Comparison of ENCODE assay signal across 9 cellular contexts in genomic region chr7:91267558-91267955, GRCh38. TPM values are rescaled to one million over a fixed set of nuclear protein-coding genes. Genes with fewer than 3 reads are reported as not detected.
DNase-seq lines count a peak whose midpoint lies in the region; ATAC-seq and TF ChIP-seq lines count a peak whose summit lies in the region.
"Had no signal": no experiment of that assay in that cellular context is flagged by ENCODE, and none has a peak within 500 bp of the region (broad histone marks: within the 10 kb centered on the region; RNA-seq: fewer than 3 reads in every experiment).

No MANE protein-coding gene starts in this region.

- H3K4me3 ChIP-seq in DND-41 (ENCODE audit: low read depth in 1 of 2, low read length in 2 of 2) (no peak overlapping the region), MM.1S (ENCODE audit: low read length) (no peak overlapping the region)

- intact Hi-C loops in activated T-helper 1 cell treated with anti-CD3 and anti-CD28 coated beads, Interleukin-12 subunit alpha, Interleukin-12 subunit beta, Interleukin-2, Interleukin-4 antibody, amounts not matched to agents 30 ng/mL and 10 ng/mL and 1 ng/mL, durations not matched to agents 14 hours and 24 hours and 36 hours (cut with micrococcal nuclease) = no loop called here

- no peak overlapping the region for H3K27ac ChIP-seq in DND-41 (ENCODE audit: low read length)
- no peak overlapping the region for H3K27ac ChIP-seq in MM.1S (ENCODE audit: low read length)

- peaks cover 26% of the 10 kb centered on the region for H3K27me3 Mint-ChIP-seq in activated T-helper 1 cell treated with anti-CD3 and anti-CD28 coated beads, Interleukin-12 subunit alpha, Interleukin-12 subunit beta, Interleukin-2, Interleukin-4 antibody, amounts not matched to agents 30 ng/mL and 10 ng/mL and 1 ng/mL, durations not matched to agents 14 hours and 24 hours and 36 hours (ENCODE audit: insufficient read depth)

- peak overlapping the region; percentile 4 for H3K4me3 Mint-ChIP-seq in activated T-helper 1 cell treated with anti-CD3 and anti-CD28 coated beads, Interleukin-12 subunit alpha, Interleukin-12 subunit beta, Interleukin-2, Interleukin-4 antibody, amounts not matched to agents 30 ng/mL and 10 ng/mL and 1 ng/mL, durations not matched to agents 14 hours and 24 hours and 36 hours

- no peaks in the 10 kb centered on the region for H3K9me3 Mint-ChIP-seq in activated T-helper 1 cell treated with anti-CD3 and anti-CD28 coated beads, Interleukin-12 subunit alpha, Interleukin-12 subunit beta, Interleukin-2, Interleukin-4 antibody, amounts not matched to agents 30 ng/mL and 10 ng/mL and 1 ng/mL, durations not matched to agents 14 hours and 24 hours and 36 hours

- H3K4me1 ChIP-seq in DND-41 (ENCODE audit: insufficient read depth, low read length) = peaks cover 42% of the 10 kb centered on the region
- H3K4me1 ChIP-seq in MM.1S (ENCODE audit: low read length) = peaks cover 6% of the 10 kb centered on the region; the same call in 1 of the 2 replicates

- H3K4me1 Mint-ChIP-seq in activated T-helper 1 cell treated with anti-CD3 and anti-CD28 coated beads, Interleukin-12 subunit alpha, Interleukin-12 subunit beta, Interleukin-2, Interleukin-4 antibody, amounts not matched to agents 30 ng/mL and 10 ng/mL and 1 ng/mL, durations not matched to agents 14 hours and 24 hours and 36 hours (ENCODE audit: low read depth) = no peaks in the 10 kb centered on the region

- no peaks in the 10 kb centered on the region for H3K36me3 Mint-ChIP-seq in activated T-helper 1 cell treated with anti-CD3 and anti-CD28 coated beads, Interleukin-12 subunit alpha, Interleukin-12 subunit beta, Interleukin-2, Interleukin-4 antibody, amounts not matched to agents 30 ng/mL and 10 ng/mL and 1 ng/mL, durations not matched to agents 14 hours and 24 hours and 36 hours (ENCODE audit: low read depth)

- H3K79me2 ChIP-seq in DND-41 (ENCODE audit: insufficient read depth, low read length) (no peaks in the 10 kb centered on the region), MM.1S (ENCODE audit: low read length) (no peaks in the 10 kb centered on the region)

- no peak for ATAC-seq in DND-41 (ENCODE audit: insufficient read depth, low read depth)
- no peak for ATAC-seq in HG02973 (IDR thresholded peaks at IDR 0.05; ENCODE audit: unreplicated experiment)
- no peak for ATAC-seq in GM19452 (IDR thresholded peaks at IDR 0.05; ENCODE audit: unreplicated experiment)
- no peak for ATAC-seq in HG02610 (IDR thresholded peaks at IDR 0.05; ENCODE audit: unreplicated experiment)

- TF ChIP-seq CTCF in DND-41 (IDR thresholded peaks at IDR 0.05; ENCODE audit: borderline replicate concordance, extremely low read depth, low read length, poor library complexity, severe bottlenecking) (no peak), MM.1S (IDR thresholded peaks at IDR 0.05; ENCODE audit: low read length) (no peak)

- peak overlapping the region; percentile 73 for H3K4me2 ChIP-seq in DND-41 (ENCODE audit: insufficient read depth, low read length)
- no peak overlapping the region for H3K4me2 ChIP-seq in MM.1S (ENCODE audit: low read depth, low read length)

- H3K9me2 ChIP-seq in MM.1S (replicated peaks; ENCODE audit: insufficient read depth, low read length) = no peaks in the 10 kb centered on the region

- no peak overlapping the region for H3K27ac Mint-ChIP-seq in activated T-helper 1 cell treated with anti-CD3 and anti-CD28 coated beads, Interleukin-12 subunit alpha, Interleukin-12 subunit beta, Interleukin-2, Interleukin-4 antibody, amounts not matched to agents 30 ng/mL and 10 ng/mL and 1 ng/mL, durations not matched to agents 14 hours and 24 hours and 36 hours

- H4K20me1 ChIP-seq in DND-41 (ENCODE audit: insufficient read depth, low read length) = peaks cover 13% of the 10 kb centered on the region
- no peaks in the 10 kb centered on the region for H4K20me1 ChIP-seq in MM.1S (ENCODE audit: insufficient read depth, low read length)

- peaks cover 16% of the 10 kb centered on the region for H3K27me3 ChIP-seq in DND-41 (ENCODE audit: insufficient read depth, low read length, poor library complexity)
- H3K27me3 ChIP-seq in MM.1S (replicated peaks; ENCODE audit: insufficient read depth, low read length) = peaks cover 6% of the 10 kb centered on the region; the same call in 1 of the 2 replicates

- no peaks in the 10 kb centered on the region for H3K9me3 ChIP-seq in DND-41 (ENCODE audit: insufficient read depth, low read length, severe bottlenecking)
- H3K9me3 ChIP-seq in MM.1S (replicated peaks; ENCODE audit: insufficient read depth, low read length) = no peaks in the 10 kb centered on the region

- H3F3A ChIP-seq in MM.1S (ENCODE audit: insufficient read depth, low read length) = no peaks in the 10 kb centered on the region

- DNase-seq in DND-41 (no peak), hepatic stellate cell (ENCODE audit: low spot score) (peak; percentile 53), retina (peak; percentile 25), MM.1S (no peak)
- DNase-seq in activated T-helper 1 cell treated with anti-CD3 and anti-CD28 coated beads, Interleukin-12 subunit alpha, Interleukin-12 subunit beta, Interleukin-2, Interleukin-4 antibody, amounts not matched to agents 30 ng/mL and 10 ng/mL and 1 ng/mL, durations not matched to agents 14 hours and 24 hours and 36 hours (ENCODE audit: low spot score) = no peak
- DNase-seq: stimulated activated CD4-positive, alpha-beta T cell treated with anti-CD3 and anti-CD28 coated beads, Interleukin-4, amount 100 ng/mL, for 24 hours had no signal

- H3K36me3 ChIP-seq in DND-41 (ENCODE audit: insufficient read depth, low read length) (no peaks in the 10 kb centered on the region; the same call in 1 of the 2 replicates), MM.1S (replicated peaks; ENCODE audit: insufficient read depth, low read length) (no peaks in the 10 kb centered on the region)

- H2AFZ ChIP-seq in DND-41 (ENCODE audit: low read depth, low read length) = no peak overlapping the region
- no peak overlapping the region for H2AFZ ChIP-seq in MM.1S (ENCODE audit: low read length)

- H3K9ac ChIP-seq in DND-41 (ENCODE audit: low read depth, low read length) (no peak overlapping the region), MM.1S (ENCODE audit: low read length) (no peak overlapping the region)

RNA-seq across cellular contexts. Expression of gene FZD1, which starts 3.3 kb away (rescaled TPM):
- 0.70 and 0.86 TPM in 2 replicates for total RNA-seq in activated T-helper 1 cell treated with anti-CD3 and anti-CD28 coated beads, Interleukin-12 subunit alpha, Interleukin-12 subunit beta, Interleukin-2, Interleukin-4 antibody, amounts not matched to agents 30 ng/mL and 10 ng/mL and 1 ng/mL, durations not matched to agents 14 hours and 24 hours and 36 hours

Comparison
In these comparisons a context has a peak if more than half of its experiments do, and no peak if none do; other contexts are left out.
1. DNase-seq: peak in hepatic stellate cell (single experiment) and retina (single experiment); none in DND-41 (single experiment), activated T-helper 1 cell treated with anti-CD3 and anti-CD28 coated beads, Interleukin-12 subunit alpha, Interleukin-12 subunit beta, Interleukin-2, Interleukin-4 antibody, amounts not matched to agents 30 ng/mL and 10 ng/mL and 1 ng/mL, durations not matched to agents 14 hours and 24 hours and 36 hours (single experiment) and MM.1S (single experiment).